Comparison of ENCODE assay signal across 1 cellular context in genomic region chr11:69422645-69423044, GRCh38.
TF ChIP-seq lines count a peak whose summit lies in the region.

No MANE protein-coding gene starts in this region.

TF ChIP-seq in WTC11, 78 proteins besides CTCF, POLR2A, EP300 and RAD21 (continued from another document):
- no peak for TF ChIP-seq E2F1 (CRISPR knock-in tag; IDR thresholded peaks at IDR 0.05)
- no peak for TF ChIP-seq TEAD4 (CRISPR knock-in tag; IDR thresholded peaks at IDR 0.05)
- TF ChIP-seq AR (CRISPR knock-in tag; IDR thresholded peaks at IDR 0.05) = no peak
- TF ChIP-seq GABPB1 (CRISPR knock-in tag; IDR thresholded peaks at IDR 0.05) = no peak
- TF ChIP-seq ZNF532 (CRISPR knock-in tag; IDR thresholded peaks at IDR 0.05; ENCODE audit: borderline replicate concordance) = no peak
- TF ChIP-seq ZBTB21 (CRISPR knock-in tag; IDR thresholded peaks at IDR 0.05; ENCODE audit: borderline replicate concordance) = no peak
- TF ChIP-seq USF2 (CRISPR knock-in tag; IDR thresholded peaks at IDR 0.05) = no peak
- no peak for TF ChIP-seq CREB1 (CRISPR knock-in tag; IDR thresholded peaks at IDR 0.05)
- no peak for TF ChIP-seq ZNF396 (CRISPR knock-in tag; IDR thresholded peaks at IDR 0.05; ENCODE audit: borderline replicate concordance)
- TF ChIP-seq NR1H2 (CRISPR knock-in tag; IDR thresholded peaks at IDR 0.05) = no peak
- TF ChIP-seq ZNF232 (CRISPR knock-in tag; IDR thresholded peaks at IDR 0.05) = no peak
- TF ChIP-seq ETV6 (CRISPR knock-in tag; IDR thresholded peaks at IDR 0.05) = no peak
- TF ChIP-seq ZNF512 (CRISPR knock-in tag; IDR thresholded peaks at IDR 0.05; ENCODE audit: borderline replicate concordance) = no peak
- no peak for TF ChIP-seq ZSCAN18 (CRISPR knock-in tag; IDR thresholded peaks at IDR 0.05)
